In the genomic region with DNA sequence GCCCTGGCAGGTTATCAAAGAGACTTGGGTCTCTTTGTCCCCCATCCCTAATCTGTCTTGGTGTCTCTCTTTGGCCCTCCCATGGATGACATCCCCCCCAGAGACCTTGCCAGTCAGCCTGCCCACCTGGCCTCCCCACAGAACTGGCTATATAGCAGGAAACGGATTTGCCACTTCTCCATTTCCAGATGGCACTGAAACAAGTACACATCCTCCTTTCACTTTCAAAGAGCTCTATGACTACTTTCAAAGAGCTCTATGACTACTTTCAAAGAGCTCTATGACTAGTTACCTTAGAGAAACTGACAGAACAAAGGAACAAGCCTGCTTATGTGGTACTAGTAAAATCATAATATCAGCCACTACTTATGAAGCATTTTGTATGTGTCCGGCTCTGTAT, we compare ENCODE assay signal across 9 cellular contexts.
DNase-seq lines count a peak whose midpoint lies in the region; ATAC-seq and TF ChIP-seq lines count a peak whose summit lies in the region.
"Had no signal": no experiment of that assay in that cellular context is flagged by ENCODE, and none has a peak within 500 bp of the region (broad histone marks: within the 10 kb centered on the region; RNA-seq: fewer than 3 reads in every experiment).

No MANE protein-coding gene starts in this region.

- in situ Hi-C loops in GM13976 (cut with MboI; ENCODE audit: low sequenced_read_pairs, unreplicated experiment), result no loop called here

- no peaks in the 10 kb centered on the region for H3K9me3 Mint-ChIP-seq in central memory CD8-positive, alpha-beta T cell
- H3K9me3 Mint-ChIP-seq: natural killer cell had no signal

- H3K4me1 Mint-ChIP-seq in central memory CD8-positive, alpha-beta T cell, result peaks cover 10% of the 10 kb centered on the region

- peak; percentile 46 for DNase-seq in GM13976 (ENCODE audit: low spot score)
- DNase-seq in central memory CD8-positive, alpha-beta T cell (ENCODE audit: low spot score in 2 of 2), result no peak
- DNase-seq in H4 (ENCODE audit: low spot score), result no peak
- DNase-seq in OCI-M2 (lab: John Stamatoyannopoulos, UW; ENCODE audit: unreplicated experiment), result no peak
- no peak for DNase-seq in NCI-H1048 (lab: John Stamatoyannopoulos, UW)
- no peak for DNase-seq in anterior cingulate cortex (lab: John Stamatoyannopoulos, UW)
- DNase-seq: natural killer cell had no signal

- no peak overlapping the region for H3K27ac Mint-ChIP-seq in central memory CD8-positive, alpha-beta T cell (ENCODE audit: low read depth)

- H3K27me3 Mint-ChIP-seq in central memory CD8-positive, alpha-beta T cell, result peaks cover 7% of the 10 kb centered on the region

- H3K4me3 Mint-ChIP-seq in central memory CD8-positive, alpha-beta T cell, result no peak overlapping the region
- H3K4me3 Mint-ChIP-seq: natural killer cell had no signal

- ATAC-seq in GM19468 (IDR thresholded peaks at IDR 0.05; ENCODE audit: extremely low read depth, unreplicated experiment) (peak; percentile 95), HG03460 (IDR thresholded peaks at IDR 0.05; ENCODE audit: unreplicated experiment) (peak; percentile 89)
- peak; percentile 40 for ATAC-seq in central memory CD8-positive, alpha-beta T cell (replicated peaks; ENCODE audit: extremely low read depth, poor library complexity, severe bottlenecking)

- H3K36me3 Mint-ChIP-seq in central memory CD8-positive, alpha-beta T cell (ENCODE audit: insufficient read depth), result no peaks in the 10 kb centered on the region
- H3K36me3 Mint-ChIP-seq: natural killer cell had no signal

- TF ChIP-seq CTCF in GM13976 (IDR thresholded peaks at IDR 0.05; ENCODE audit: borderline replicate concordance, control extremely low read depth, extremely low read depth, insufficient read depth, missing control alignments), result no peak

Comparison
In these comparisons a context has a peak if more than half of its experiments do, and no peak if none do; other contexts are left out.
1. ATAC-seq: peak in every context shown above with its lines; median percentile 95 in GM19468; 89 in HG03460; 40 in central memory CD8-positive, alpha-beta T cell.